1 cellular context compared by ENCODE assay signal in genomic region chr15:85905626-85906025, GRCh38.
TF ChIP-seq lines count a peak whose summit lies in the region.

No MANE protein-coding gene starts in this region.

TF ChIP-seq in GM23338, 12 proteins besides CTCF, POLR2A, EP300 and RAD21:
- TF ChIP-seq ZNF462 (CRISPR knock-in tag; IDR thresholded peaks at IDR 0.05) (no peak), EZH2phosphoT487 (IDR thresholded peaks at IDR 0.05; ENCODE audit: unreplicated experiment) (no peak), REST (IDR thresholded peaks at IDR 0.05; ENCODE audit: unreplicated experiment) (no peak), ZNF331 (CRISPR knock-in tag; IDR thresholded peaks at IDR 0.05; ENCODE audit: low read depth) (no peak), ETS1 (IDR thresholded peaks at IDR 0.05) (no peak), NANOG (IDR thresholded peaks at IDR 0.05; ENCODE audit: borderline replicate concordance) (no peak), POLR2AphosphoS5 (IDR thresholded peaks at IDR 0.05; ENCODE audit: low read depth) (no peak), JUNB (IDR thresholded peaks at IDR 0.05; ENCODE audit: unreplicated experiment) (no peak), EZH2 (IDR thresholded peaks at IDR 0.05; ENCODE audit: low read depth, unreplicated experiment) (no peak), CREB1 (CRISPR knock-in tag; IDR thresholded peaks at IDR 0.05; ENCODE audit: low read depth) (no peak), ZNF114 (CRISPR knock-in tag; IDR thresholded peaks at IDR 0.05) (no peak), STAT1 (IDR thresholded peaks at IDR 0.05; ENCODE audit: unreplicated experiment) (no peak)
